Comparison of ENCODE assay signal across 19 cellular contexts in genomic region chr9:124828679-124829669, GRCh38. TPM values are rescaled to one million over a fixed set of nuclear protein-coding genes. Genes with fewer than 3 reads are reported as not detected.
"Had no signal": no experiment of that assay in that cellular context is flagged by ENCODE, and none has a peak within 500 bp of the region (broad histone marks: within the 10 kb centered on the region; RNA-seq: fewer than 3 reads in every experiment).

No MANE protein-coding gene starts in this region.

- H3K27me3 ChIP-seq: breast epithelium, sigmoid colon, upper lobe of left lung had no signal

- ATAC-seq: activated CD4-positive, CD25-positive, alpha-beta regulatory T cell treated with anti-CD3 and anti-CD28 coated beads, Interleukin-2, amount 50 U/mL, for 24 hours; naive thymus-derived CD4-positive, alpha-beta T cell had no signal

- H3K27me3 Mint-ChIP-seq: stimulated activated naive CD8-positive, alpha-beta T cell treated with anti-CD3 and anti-CD28 coated beads, Interleukin-15, Interleukin-2, amounts not matched to agents 100 ng/mL and 50 ng/mL, for 24 hours had no signal

- H3K4me1 ChIP-seq: breast epithelium had no signal

- H3K4me1 Mint-ChIP-seq: activated naive CD8-positive, alpha-beta T cell treated with anti-CD3 and anti-CD28 coated beads, Interleukin-2, amount 10 ng/mL, durations not matched to agents 7 days and 5 days had no signal

- H3K27ac ChIP-seq: breast epithelium, sigmoid colon, upper lobe of left lung had no signal

- H3K4me3 Mint-ChIP-seq: activated naive CD8-positive, alpha-beta T cell treated with anti-CD3 and anti-CD28 coated beads, Interleukin-2, amount 10 ng/mL, durations not matched to agents 7 days and 5 days; naive thymus-derived CD4-positive, alpha-beta T cell; stimulated activated naive CD8-positive, alpha-beta T cell treated with anti-CD3 and anti-CD28 coated beads, Interleukin-15, Interleukin-2, amounts not matched to agents 100 ng/mL and 50 ng/mL, for 24 hours; T-helper 2 cell treated with Interferon-gamma antibody and Interleukin-4, amounts not matched to agents 5 μg/mL and 100 μg/mL, for 36 hours had no signal

- H3K9me3 Mint-ChIP-seq: activated naive CD8-positive, alpha-beta T cell treated with anti-CD3 and anti-CD28 coated beads, Interleukin-2, amount 10 ng/mL, durations not matched to agents 7 days and 5 days; stimulated activated naive CD8-positive, alpha-beta T cell treated with anti-CD3 and anti-CD28 coated beads, Interleukin-15, Interleukin-2, amounts not matched to agents 100 ng/mL and 50 ng/mL, for 24 hours; T-helper 2 cell treated with Interferon-gamma antibody and Interleukin-4, amounts not matched to agents 5 μg/mL and 100 μg/mL, for 36 hours had no signal

- H3K9me3 ChIP-seq: breast epithelium, sigmoid colon, upper lobe of left lung had no signal

- H3K27ac Mint-ChIP-seq: activated naive CD8-positive, alpha-beta T cell treated with anti-CD3 and anti-CD28 coated beads, Interleukin-2, amount 10 ng/mL, durations not matched to agents 7 days and 5 days; stimulated activated naive CD8-positive, alpha-beta T cell treated with anti-CD3 and anti-CD28 coated beads, Interleukin-15, Interleukin-2, amounts not matched to agents 100 ng/mL and 50 ng/mL, for 24 hours; T-helper 2 cell treated with Interferon-gamma antibody and Interleukin-4, amounts not matched to agents 5 μg/mL and 100 μg/mL, for 36 hours had no signal

- H3K36me3 Mint-ChIP-seq: activated naive CD8-positive, alpha-beta T cell treated with anti-CD3 and anti-CD28 coated beads, Interleukin-2, amount 10 ng/mL, durations not matched to agents 7 days and 5 days had no signal

- DNase-seq: activated gamma-delta T cell; activated naive CD8-positive, alpha-beta T cell treated with anti-CD3 and anti-CD28 coated beads, Interleukin-2, amount 10 ng/mL, durations not matched to agents 7 days and 5 days; activated T-cell treated with anti-CD3 and anti-CD28 coated beads, Interleukin-2, amount 50 U/mL, for 48 hours; aorta; dermis blood vessel endothelial cell; erythroblast; hippocampal formation; naive thymus-derived CD4-positive, alpha-beta T cell; sigmoid colon; stimulated activated CD4-positive, alpha-beta T cell treated with anti-CD3 and anti-CD28 coated beads, Interleukin-12 subunit alpha, Interleukin-12 subunit beta, amount 100 ng/mL, for 4 hours; stimulated activated CD4-positive, alpha-beta T cell treated with anti-CD3 and anti-CD28 coated beads, Interleukin-2, amount 100 ng/mL, for 48 hours; SW 1271; upper lobe of left lung had no signal

- H3K4me3 ChIP-seq: breast epithelium, lung, sigmoid colon, upper lobe of left lung had no signal

- H3K36me3 ChIP-seq: breast epithelium, sigmoid colon, upper lobe of left lung had no signal

RNA-seq across cellular contexts. Expression of gene WDR38, which starts 24.3 kb away (rescaled TPM):
- total RNA-seq: activated naive CD8-positive, alpha-beta T cell treated with anti-CD3 and anti-CD28 coated beads, Interleukin-2, amount 10 ng/mL, durations not matched to agents 7 days and 5 days; aorta; dermis blood vessel endothelial cell; mononuclear cell; naive thymus-derived CD4-positive, alpha-beta T cell; sigmoid colon had no signal
- polyA plus RNA-seq: naive thymus-derived CD4-positive, alpha-beta T cell; sigmoid colon had no signal

RNA-seq across cellular contexts. Expression of gene OLFML2A, which starts 52.0 kb away (rescaled TPM):
- total RNA-seq: activated naive CD8-positive, alpha-beta T cell treated with anti-CD3 and anti-CD28 coated beads, Interleukin-2, amount 10 ng/mL, durations not matched to agents 7 days and 5 days had no signal
- polyA plus RNA-seq: naive thymus-derived CD4-positive, alpha-beta T cell had no signal

RNA-seq across cellular contexts. Expression of gene NR6A1, which starts 57.9 kb away (rescaled TPM):
- polyA plus RNA-seq: naive thymus-derived CD4-positive, alpha-beta T cell had no signal
